In the genomic region with DNA sequence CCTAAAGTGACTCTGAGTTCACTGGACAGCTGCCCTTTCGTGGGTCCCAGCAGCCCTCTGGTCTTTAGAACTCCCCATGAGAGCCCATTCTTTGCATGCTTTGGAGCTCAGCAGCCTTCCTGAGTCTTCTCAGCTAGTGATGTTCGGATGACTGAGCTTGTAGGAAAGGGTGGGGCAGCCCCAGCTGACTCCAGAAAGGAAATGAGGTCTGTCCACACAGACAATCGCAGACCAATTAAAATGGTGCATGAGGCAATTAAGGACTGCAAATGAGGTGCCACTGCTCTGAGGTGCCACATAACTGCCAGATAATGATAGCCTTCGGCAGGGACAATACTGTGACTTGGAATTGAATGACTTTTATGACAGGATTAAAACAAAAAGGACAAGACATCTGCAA, we compare ENCODE assay signal across 14 cellular contexts. TPM values are rescaled to one million over a fixed set of nuclear protein-coding genes. Genes with fewer than 3 reads are reported as not detected.
DNase-seq lines count a peak whose midpoint lies in the region; ATAC-seq and TF ChIP-seq lines count a peak whose summit lies in the region.
"Had no signal": no experiment of that assay in that cellular context is flagged by ENCODE, and none has a peak within 500 bp of the region (broad histone marks: within the 10 kb centered on the region; RNA-seq: fewer than 3 reads in every experiment).

No MANE protein-coding gene starts in this region.

- 45 to 52% methylated on average over 2 to 3 of the region's 4 CpGs for WGBS in esophagus squamous epithelium, 2 donors

- TF ChIP-seq POLR2A in esophagus squamous epithelium (IDR thresholded peaks at IDR 0.05), result no peak

- peak overlapping the region in 2 of 3 experiments; percentile 43 to 45 for H3K27ac Mint-ChIP-seq in nephron
- H3K27ac Mint-ChIP-seq in activated naive CD8-positive, alpha-beta T cell treated with anti-CD3 and anti-CD28 coated beads, Interleukin-2, amount 50 U/mL, for 24 hours, result no peak overlapping the region

- intact Hi-C loops in esophagus squamous epithelium (cut with DNase I), result no loop called here

- H3K4me3 ChIP-seq in brain microvascular endothelial cell (ENCODE audit: low read depth, low read length), result no peak overlapping the region
- no peak overlapping the region for H3K4me3 ChIP-seq in esophagus squamous epithelium

- no peaks in the 10 kb centered on the region for H3K9me3 ChIP-seq in esophagus squamous epithelium

- TF ChIP-seq CTCF in brain microvascular endothelial cell (IDR thresholded peaks at IDR 0.05; ENCODE audit: low read depth, low read length, missing control alignments) (no peak), nephron (IDR thresholded peaks at IDR 0.05; ENCODE audit: unreplicated experiment in 3 of 3) (no peak), esophagus squamous epithelium (IDR thresholded peaks at IDR 0.05) (no peak), GM20000 (IDR thresholded peaks at IDR 0.05; ENCODE audit: extremely low read depth, missing control alignments) (no peak)

- H3K27me3 Mint-ChIP-seq in nephron (ENCODE audit: low read depth), result no peaks in the 10 kb centered on the region
- peaks cover 3% of the 10 kb centered on the region for H3K27me3 Mint-ChIP-seq in activated naive CD8-positive, alpha-beta T cell treated with anti-CD3 and anti-CD28 coated beads, Interleukin-2, amount 50 U/mL, for 24 hours

- in situ Hi-C loops in brain microvascular endothelial cell (cut with HindIII; ENCODE audit: low pct_ligation_motif_present, low sequenced_read_pairs), result no loop called here

- H3K27ac ChIP-seq in brain microvascular endothelial cell (no peak overlapping the region), esophagus squamous epithelium (no peak overlapping the region)

- no peaks in the 10 kb centered on the region for H3K9me3 Mint-ChIP-seq in nephron
- no peaks in the 10 kb centered on the region for H3K9me3 Mint-ChIP-seq in activated naive CD8-positive, alpha-beta T cell treated with anti-CD3 and anti-CD28 coated beads, Interleukin-2, amount 50 U/mL, for 24 hours
- H3K9me3 Mint-ChIP-seq: activated T-cell treated with anti-CD3 and anti-CD28 coated beads, Interleukin-2, amount 50 U/mL, for 4 hours; brain had no signal

- no peak for ATAC-seq in activated naive CD8-positive, alpha-beta T cell treated with anti-CD3 and anti-CD28 coated beads, Interleukin-2, amount 50 U/mL, for 24 hours
- ATAC-seq: activated CD4-positive, CD25-positive, alpha-beta regulatory T cell treated with anti-CD3 and anti-CD28 coated beads, Interleukin-2, amount 50 U/mL, for 24 hours; activated T-cell treated with anti-CD3 and anti-CD28 coated beads, Interleukin-2, amount 50 U/mL, for 4 hours had no signal

- H3K4me3 Mint-ChIP-seq in nephron, result no peak overlapping the region
- H3K4me3 Mint-ChIP-seq in activated naive CD8-positive, alpha-beta T cell treated with anti-CD3 and anti-CD28 coated beads, Interleukin-2, amount 50 U/mL, for 24 hours, result no peak overlapping the region
- H3K4me3 Mint-ChIP-seq: activated T-cell treated with anti-CD3 and anti-CD28 coated beads, Interleukin-2, amount 50 U/mL, for 4 hours; brain had no signal

- peaks cover 2% of the 10 kb centered on the region for H3K27me3 ChIP-seq in brain microvascular endothelial cell (replicated peaks)
- H3K27me3 ChIP-seq in esophagus squamous epithelium, result no peaks in the 10 kb centered on the region

- DNase-seq in EL (peak; percentile 64), NCI-H1436 (lab: John Stamatoyannopoulos, UW) (peak; percentile 60), brain microvascular endothelial cell (peak; percentile 0), HK-2 (ENCODE audit: unreplicated experiment) (no peak), esophagus squamous epithelium (lab: John Stamatoyannopoulos, UW) (no peak), GM20000 (ENCODE audit: low spot score) (no peak)
- no peak for DNase-seq in activated naive CD8-positive, alpha-beta T cell treated with anti-CD3 and anti-CD28 coated beads, Interleukin-2, amount 50 U/mL, for 24 hours
- DNase-seq: activated T-cell treated with anti-CD3 and anti-CD28 coated beads, Interleukin-2, amount 50 U/mL, for 4 hours; NCI-H187; stimulated activated CD4-positive, alpha-beta T cell treated with anti-CD3 and anti-CD28 coated beads, Interleukin-4, amount 100 ng/mL, for 24 hours; stimulated activated naive CD4-positive, alpha-beta T cell treated with Interleukin-2 at 50 U/mL for 16 hours had no signal

- H3K36me3 ChIP-seq in brain microvascular endothelial cell (replicated peaks) (no peaks in the 10 kb centered on the region), esophagus squamous epithelium (no peaks in the 10 kb centered on the region)

- H3K4me1 Mint-ChIP-seq in nephron, result peaks cover 56% of the 10 kb centered on the region
- no peaks in the 10 kb centered on the region for H3K4me1 Mint-ChIP-seq in activated naive CD8-positive, alpha-beta T cell treated with anti-CD3 and anti-CD28 coated beads, Interleukin-2, amount 50 U/mL, for 24 hours

- no peaks in the 10 kb centered on the region for H3K36me3 Mint-ChIP-seq in nephron (ENCODE audit: low read depth)
- no peaks in the 10 kb centered on the region for H3K36me3 Mint-ChIP-seq in activated naive CD8-positive, alpha-beta T cell treated with anti-CD3 and anti-CD28 coated beads, Interleukin-2, amount 50 U/mL, for 24 hours (ENCODE audit: low read depth)
- H3K36me3 Mint-ChIP-seq: brain had no signal

- no peaks in the 10 kb centered on the region for H3K4me1 ChIP-seq in esophagus squamous epithelium

RNA-seq across cellular contexts. Expression of gene TOMM5, which starts 25.4 kb away (rescaled TPM):
- 100 to 1,000 TPM in 2 of 4 donors, 10 to 100 TPM in 2; 25.1 to 129 (median 105) TPM for total RNA-seq in esophagus squamous epithelium

RNA-seq across cellular contexts. Expression of gene FRMPD1, which starts 32.9 kb away (rescaled TPM):
- under 1 TPM in 2 of 4 donors, not detected in 2; 0.04 to 0.18 TPM for total RNA-seq in esophagus squamous epithelium

RNA-seq across cellular contexts. Expression of gene FBXO10, which starts 41.7 kb away (rescaled TPM):
- 1 to 10 TPM; 3.4 to 6.0 (median 4.4) TPM for total RNA-seq in esophagus squamous epithelium

Comparison
In these comparisons a context has a peak if more than half of its experiments do, and no peak if none do; other contexts are left out.
1. DNase-seq: peak in EL (single experiment), NCI-H1436 (single experiment) and brain microvascular endothelial cell (single experiment); none in HK-2 (single experiment), esophagus squamous epithelium (single experiment), GM20000 (single experiment) and activated naive CD8-positive, alpha-beta T cell treated with anti-CD3 and anti-CD28 coated beads, Interleukin-2, amount 50 U/mL, for 24 hours (single experiment).